8 cellular contexts compared by ENCODE assay signal in genomic region chr14:30656190-30656632, GRCh38.
A peak's percentile ranks its signal among the peaks of the same experiment; 100 is the strongest.
DNase-seq lines count a peak whose midpoint lies in the region; ATAC-seq, FAIRE-seq and TF ChIP-seq lines count a peak whose summit lies in the region.

No MANE protein-coding gene starts in this region.

- peaks cover 52% of the 10 kb centered on the region for H3K36me3 ChIP-seq in brain microvascular endothelial cell (replicated peaks)

- in situ Hi-C loops in brain microvascular endothelial cell (cut with HindIII; ENCODE audit: low pct_ligation_motif_present, low sequenced_read_pairs), result no loop called here

- H3K27ac ChIP-seq in brain microvascular endothelial cell, result no peak overlapping the region

- FAIRE-seq in islet of Langerhans (lab: Jason Lieb, UNC), result peak; percentile 41

- no peak for ATAC-seq in HG03521 (IDR thresholded peaks at IDR 0.05; ENCODE audit: unreplicated experiment)

- H3K27me3 ChIP-seq in brain microvascular endothelial cell (replicated peaks), result no peaks in the 10 kb centered on the region

- TF ChIP-seq CTCF in GM12875 (IDR thresholded peaks at IDR 0.05; ENCODE audit: borderline replicate concordance, insufficient read depth, low read depth, low read length) (peak; percentile 70; the same call in 1 of the 2 replicates), brain microvascular endothelial cell (IDR thresholded peaks at IDR 0.05; ENCODE audit: low read depth, low read length, missing control alignments) (peak; percentile 81)

- H3K4me3 ChIP-seq in GM12875 (ENCODE audit: low read depth, low read length) (no peak overlapping the region), brain microvascular endothelial cell (ENCODE audit: low read depth, low read length) (no peak overlapping the region)

- DNase-seq in Ammon's horn (ENCODE audit: low spot score) (peak; percentile 25), OCI-M1 (lab: John Stamatoyannopoulos, UW) (peak; percentile 36), brain microvascular endothelial cell (peak; percentile 27), superior temporal gyrus (ENCODE audit: extremely low spot score) (peak; percentile 45), 8988T (no peak)
